ENCODE assay signal across 18 cellular contexts in the genomic region with DNA sequence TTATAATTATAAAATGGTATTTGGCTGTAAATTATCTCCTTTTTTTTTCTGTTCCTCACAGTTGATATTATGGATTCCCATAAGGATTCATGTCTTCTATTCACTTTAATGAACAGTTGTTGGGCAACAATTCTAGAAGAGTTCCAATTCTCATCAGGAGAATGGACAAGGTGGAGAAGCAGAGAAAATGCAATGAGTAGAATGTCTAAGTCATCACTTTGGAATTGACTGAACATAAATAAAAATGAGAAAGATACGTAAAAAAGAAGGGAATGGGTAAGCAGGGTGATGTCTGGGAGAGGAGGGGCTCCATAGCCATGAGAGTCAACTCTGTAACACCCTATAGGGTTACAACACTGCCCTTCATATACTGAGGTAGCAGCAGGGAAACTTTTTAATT. TPM values are rescaled to one million over a fixed set of nuclear protein-coding genes. Genes with fewer than 3 reads are reported as not detected.
A peak's percentile ranks its signal among the peaks of the same experiment; 100 is the strongest.
DNase-seq lines count a peak whose midpoint lies in the region; ATAC-seq and TF ChIP-seq lines count a peak whose summit lies in the region.
"Had no signal": no experiment of that assay in that cellular context is flagged by ENCODE, and none has a peak within 500 bp of the region (broad histone marks: within the 10 kb centered on the region; RNA-seq: fewer than 3 reads in every experiment).

No MANE protein-coding gene starts in this region.

- H3K27ac ChIP-seq in breast epithelium, result no peak overlapping the region
- peak overlapping the region; percentile 58; the same call in 1 of the 2 replicates for H3K27ac ChIP-seq in SK-N-MC
- peak overlapping the region; percentile 34 for H3K27ac ChIP-seq in lower lobe of right lung
- peak overlapping the region; percentile 12 to 99 for H3K27ac ChIP-seq in thoracic aorta
- H3K27ac ChIP-seq: C4-2B had no signal

- TF ChIP-seq CTCF in MCF 10A (IDR thresholded peaks at IDR 0.05; ENCODE audit: unreplicated experiment) (no peak), breast epithelium (IDR thresholded peaks at IDR 0.05) (no peak), lower lobe of right lung (IDR thresholded peaks at IDR 0.05) (no peak), thoracic aorta (IDR thresholded peaks at IDR 0.05) (no peak)

- no peak overlapping the region for H3K4me3 Mint-ChIP-seq in MCF 10A (ENCODE audit: unreplicated experiment)

- H3K4me1 ChIP-seq in breast epithelium (no peaks in the 10 kb centered on the region), lower lobe of right lung (peaks cover 31% of the 10 kb centered on the region), thoracic aorta (ENCODE audit: control insufficient read depth in 1 of 2, low read depth in 2 of 2) (peaks cover 16 to 29% of the 10 kb centered on the region in 2 donors)

- CTCF ChIA-PET in MCF 10A (lab: Yijun Ruan, JAX), result interaction anchor here (0.5 to 4.8 kb wide), 5 partner anchors 26 to 617 kb away, joined by 3 to 27 read pairs (median 4); no protein-coding TSS in a partner anchor

- H3K27me3 ChIP-seq in breast epithelium, result no peaks in the 10 kb centered on the region
- peaks cover 9% of the 10 kb centered on the region for H3K27me3 ChIP-seq in lower lobe of right lung (ENCODE audit: low read depth)
- no peaks in the 10 kb centered on the region for H3K27me3 ChIP-seq in thoracic aorta (replicated peaks; ENCODE audit: insufficient read depth)

- H3K36me3 ChIP-seq in breast epithelium (no peaks in the 10 kb centered on the region), SK-N-MC (ENCODE audit: insufficient read depth, low read length) (peaks cover 17% of the 10 kb centered on the region), lower lobe of right lung (no peaks in the 10 kb centered on the region), thoracic aorta (no peaks in the 10 kb centered on the region)

- POLR2A ChIA-PET in MCF 10A (lab: Yijun Ruan, JAX), result interaction anchor here (0.6 to 14.6 kb wide), 7 partner anchors 13 to 256 kb away, joined by 3 to 241 read pairs (median 6); a partner anchor contains a TSS

- peaks cover 32% of the 10 kb centered on the region for H3K4me1 Mint-ChIP-seq in MCF 10A (ENCODE audit: insufficient read depth, unreplicated experiment)

- H3K9me3 ChIP-seq in breast epithelium (no peaks in the 10 kb centered on the region), SK-N-MC (ENCODE audit: low read depth, low read length) (no peaks in the 10 kb centered on the region; the same call in 1 of the 2 replicates), lower lobe of right lung (no peaks in the 10 kb centered on the region), thoracic aorta (no peaks in the 10 kb centered on the region)

- TF ChIP-seq POLR2A in breast epithelium (IDR thresholded peaks at IDR 0.05), result no peak

- intact Hi-C loops in MCF 10A (cut with micrococcal nuclease) (loop anchor here (5.0 kb wide), 1 partner anchor 40 kb away; no protein-coding TSS in a partner anchor), breast epithelium (cut with DNase I; ENCODE audit: low total_unique reads) (no loop called here), lower lobe of right lung (cut with DNase I) (no loop called here)

- ATAC-seq in lower lobe of right lung (no peak), thoracic aorta (ENCODE audit: insufficient number of reproducible peaks, low FRiP score, low read depth) (no peak), GM19467 (IDR thresholded peaks at IDR 0.05; ENCODE audit: unreplicated experiment) (no peak), HG03175 (IDR thresholded peaks at IDR 0.05; ENCODE audit: unreplicated experiment) (no peak), GM19023 (IDR thresholded peaks at IDR 0.05; ENCODE audit: unreplicated experiment) (no peak)
- ATAC-seq: HepG2 had no signal

- DNase-seq in MCF 10A (ENCODE audit: unreplicated experiment) (no peak), breast epithelium (ENCODE audit: low spot score in 2 of 2) (no peak), SK-N-MC (ENCODE audit: low read depth, low spot score) (no peak), lower lobe of right lung (no peak), thoracic aorta (ENCODE audit: low spot score) (no peak)
- DNase-seq: 8988T, DMS 273 treated with DMSO at 0.1 percent for 48 hours, MM.1S, NCI-H1092 treated with DMSO at 0.1 percent for 48 hours, NCI-H2081 treated with DMSO at 0.1 percent for 48 hours, NCI-H2227 treated with DMSO at 0.1 percent for 48 hours, NCI-H524 treated with DMSO at 0.1 percent for 48 hours, RPMI8226 had no signal

- BruUV-seq in MCF 10A (replicated peaks; lab: Mats Ljungman, UMichigan), result no TSS peak

- no peaks in the 10 kb centered on the region for H3K9me3 Mint-ChIP-seq in MCF 10A (ENCODE audit: unreplicated experiment)

- H3K4me3 ChIP-seq in breast epithelium, result no peak overlapping the region
- no peak overlapping the region for H3K4me3 ChIP-seq in SK-N-MC
- no peak overlapping the region for H3K4me3 ChIP-seq in lower lobe of right lung
- no peak overlapping the region for H3K4me3 ChIP-seq in thoracic aorta

- H3K27me3 Mint-ChIP-seq in MCF 10A (ENCODE audit: insufficient read depth, unreplicated experiment), result no peaks in the 10 kb centered on the region

- peak overlapping the region; percentile 64 for H3K27ac Mint-ChIP-seq in MCF 10A (ENCODE audit: low read depth, unreplicated experiment)

- peaks cover 16% of the 10 kb centered on the region for H3K36me3 Mint-ChIP-seq in MCF 10A (ENCODE audit: insufficient read depth, unreplicated experiment)

- H3K9ac ChIP-seq in SK-N-MC (ENCODE audit: insufficient read length), result no peak overlapping the region

RNA-seq across cellular contexts. Expression of a gene that starts 1.8 kb away (rescaled TPM):
- total RNA-seq in MCF 10A (2022) (155 and 171 TPM in 2 replicates), breast epithelium (100 to 1,000 TPM in 1 of 3 donors, 10 to 100 TPM in 2; 63.3 to 311 (median 97.6) TPM), lower lobe of right lung (143 TPM), thoracic aorta (100 to 1,000 TPM in 1 of 2 donors, 10 to 100 TPM in 1; 93.8 to 157 TPM)

RNA-seq across cellular contexts. Expression of a gene that starts 27.1 kb away (rescaled TPM):
- 225 and 267 TPM in 2 replicates for total RNA-seq in MCF 10A (2022)
- 100 to 1,000 TPM; 117 to 729 (median 154) TPM for total RNA-seq in breast epithelium
- total RNA-seq in lower lobe of right lung, result 531 TPM
- 100 to 1,000 TPM; 194 to 210 TPM for total RNA-seq in thoracic aorta
- total RNA-seq: HepG2 had no signal

Comparison
In these comparisons a context has a peak if more than half of its experiments do, and no peak if none do; other contexts are left out.
1. H3K27ac ChIP-seq: peak in SK-N-MC (single experiment), lower lobe of right lung (single experiment) and thoracic aorta (2 of 2); none in breast epithelium (0 of 2).